1 cellular context compared by ENCODE assay signal in genomic region chr3:169158379-169158778, GRCh38.
TF ChIP-seq lines count a peak whose summit lies in the region.

No MANE protein-coding gene starts in this region.

TF ChIP-seq in GM12878, 131 proteins besides CTCF, POLR2A, EP300 and RAD21 (continued from another document):
- TF ChIP-seq ZBTB40 (IDR thresholded peaks at IDR 0.05; ENCODE audit: borderline replicate concordance) (no peak), PAX5 (IDR thresholded peaks at IDR 0.05; ENCODE audit: borderline replicate concordance, low read depth, low read length) (no peak), MYC (IDR thresholded peaks at IDR 0.05; ENCODE audit: insufficient read depth, insufficient read length, insufficient replicate concordance, low read length, severe bottlenecking) (no peak), SUZ12 (IDR thresholded peaks at IDR 0.05; ENCODE audit: unreplicated experiment) (no peak), SUPT20H (IDR thresholded peaks at IDR 0.05; ENCODE audit: borderline replicate concordance, control insufficient read depth, low read depth, low read length) (no peak), LARP7 (IDR thresholded peaks at IDR 0.05) (no peak), CEBPZ (IDR thresholded peaks at IDR 0.05; ENCODE audit: low read depth, low read length) (no peak), EGR1 (IDR thresholded peaks at IDR 0.05; ENCODE audit: borderline replicate concordance in 1 of 2, low read depth in 2 of 2, low read length in 2 of 2) (no peak), SPI1 (IDR thresholded peaks at IDR 0.05; ENCODE audit: borderline replicate concordance, insufficient read depth, low read depth, low read length) (no peak), RCOR1 (conservative IDR thresholded peaks at IDR 0.05; ENCODE audit: low read depth, low read length) (no peak), MEF2A (IDR thresholded peaks at IDR 0.05; ENCODE audit: insufficient read depth, low read depth, low read length) (no peak), IKZF1 (conservative IDR thresholded peaks at IDR 0.05) (no peak), CEBPB (IDR thresholded peaks at IDR 0.05; ENCODE audit: borderline replicate concordance in 1 of 2, low read depth in 2 of 2, low read length in 2 of 2) (no peak), NFYA (IDR thresholded peaks at IDR 0.05; ENCODE audit: borderline replicate concordance, low read depth, low read length) (no peak), ZBTB4 (CRISPR knock-in tag; IDR thresholded peaks at IDR 0.05) (no peak)
